Comparison of ENCODE assay signal across 16 cellular contexts in the genomic region with DNA sequence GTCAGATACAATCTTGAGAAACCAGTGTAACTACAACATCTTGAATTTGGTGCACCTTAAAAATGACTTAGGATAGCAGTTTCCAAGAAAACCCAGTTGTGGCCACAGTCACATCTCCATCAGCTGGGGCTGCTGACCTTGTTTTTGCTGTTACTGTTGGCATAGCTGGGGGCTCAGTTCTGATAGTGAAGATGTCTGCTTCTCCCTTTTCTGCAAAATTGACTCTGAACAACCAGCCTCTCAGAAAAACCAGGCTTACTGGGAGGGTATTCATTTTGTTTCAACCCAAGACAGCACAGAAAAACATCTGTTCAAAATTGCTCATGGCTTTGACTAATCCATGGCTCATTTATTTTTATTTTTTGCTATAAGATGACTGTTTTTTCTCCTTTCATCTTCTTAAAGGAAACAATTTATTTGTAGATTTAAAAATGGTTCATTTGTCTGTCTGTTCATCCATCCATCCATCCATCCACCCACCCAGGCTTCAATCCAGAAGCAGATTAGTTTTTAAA. TPM values are rescaled to one million over a fixed set of nuclear protein-coding genes. Genes with fewer than 3 reads are reported as not detected.
DNase-seq lines count a peak whose midpoint lies in the region; TF ChIP-seq lines count a peak whose summit lies in the region.
"Had no signal": no experiment of that assay in that cellular context is flagged by ENCODE, and none has a peak within 500 bp of the region (broad histone marks: within the 10 kb centered on the region; RNA-seq: fewer than 3 reads in every experiment).

No MANE protein-coding gene starts in this region.

- H3K9ac ChIP-seq in GM23248: no peak overlapping the region
- H3K9ac ChIP-seq in mesendoderm (ENCODE audit: low read length): no peak overlapping the region

- H3K4me1 ChIP-seq in GM23248 (ENCODE audit: insufficient read depth): peaks cover 40% of the 10 kb centered on the region
- H3K4me1 ChIP-seq in mesendoderm (ENCODE audit: control insufficient read depth, low read depth, low read length): peaks cover 13% of the 10 kb centered on the region
- H3K4me1 ChIP-seq in stomach: peaks cover 0 to 42% (median 33%) of the 10 kb centered on the region in 4 donors

- no peak overlapping the region for H4K5ac ChIP-seq in mesendoderm (ENCODE audit: low read length)

- H3F3A ChIP-seq in GM23248 (ENCODE audit: insufficient read depth): peaks cover 35% of the 10 kb centered on the region

- no peaks in the 10 kb centered on the region for H3K27me3 ChIP-seq in GM23248 (replicated peaks; ENCODE audit: insufficient read depth)
- no peaks in the 10 kb centered on the region for H3K27me3 ChIP-seq in mesendoderm (ENCODE audit: insufficient read depth, low read length, poor library complexity)
- H3K27me3 ChIP-seq in stomach: no peaks in the 10 kb centered on the region

- H3K27ac ChIP-seq in GM23248 (peak overlapping the region; percentile 44), mesendoderm (ENCODE audit: low read depth, low read length) (no peak overlapping the region), stomach (peak overlapping the region; percentile 56 to 84 (median 68))

- no peak for TF ChIP-seq EP300 in stomach (IDR thresholded peaks at IDR 0.05)

- CTCF ChIA-PET in HEK293T (lab: Yijun Ruan, JAX): no interaction called here

- H3K56ac ChIP-seq in mesendoderm (ENCODE audit: low read length): no peak overlapping the region

- no peaks in the 10 kb centered on the region for H3K9me3 ChIP-seq in GM23248 (ENCODE audit: low read depth)
- no peaks in the 10 kb centered on the region for H3K9me3 ChIP-seq in stomach

- H2BK15ac ChIP-seq in mesendoderm (replicated peaks; ENCODE audit: low read depth): peak overlapping the region; percentile 61

- no peak overlapping the region for H2BK5ac ChIP-seq in mesendoderm (ENCODE audit: low read length)

- H4K8ac ChIP-seq in mesendoderm (ENCODE audit: low read depth, low read length): no peak overlapping the region

- no peak overlapping the region for H2AK5ac ChIP-seq in mesendoderm (ENCODE audit: low read length)

- H3K36me3 ChIP-seq in GM23248 (ENCODE audit: low read depth) (no peaks in the 10 kb centered on the region), mesendoderm (ENCODE audit: control insufficient read depth, insufficient read depth, low read length) (no peaks in the 10 kb centered on the region), stomach (no peaks in the 10 kb centered on the region)

- no peaks in the 10 kb centered on the region for H3K9me2 ChIP-seq in GM23248 (ENCODE audit: insufficient read depth)

- POLR2A ChIA-PET in HEK293T (lab: Yijun Ruan, JAX): interaction anchor here (1.6 kb wide), 1 partner anchor 193 kb away, joined by 7 read pairs; no protein-coding TSS in a partner anchor

- H3K4me2 ChIP-seq in GM23248 (ENCODE audit: unreplicated experiment) (no peak overlapping the region), mesendoderm (ENCODE audit: low read length) (no peak overlapping the region)

- H3K18ac ChIP-seq in mesendoderm (ENCODE audit: low read length): no peak overlapping the region

- no peak for TF ChIP-seq POLR2A in stomach (IDR thresholded peaks at IDR 0.05)

- H3K4me3 ChIP-seq in GM23248 (no peak overlapping the region), mesendoderm (ENCODE audit: low read length) (no peak overlapping the region), stomach (no peak overlapping the region)

- no peak overlapping the region for H2BK120ac ChIP-seq in mesendoderm (ENCODE audit: low read depth, low read length)

- intact Hi-C loops in stomach (cut with DNase I; ENCODE audit: low total_unique reads): no loop called here

- H3K79me2 ChIP-seq in GM23248 (ENCODE audit: insufficient read depth) (no peaks in the 10 kb centered on the region), mesendoderm (ENCODE audit: control insufficient read depth, insufficient read depth, low read length) (no peaks in the 10 kb centered on the region)

- no peak overlapping the region for H3K23ac ChIP-seq in mesendoderm (ENCODE audit: low read length)

- TF ChIP-seq CTCF in stomach (IDR thresholded peaks at IDR 0.05): no peak

- no peaks in the 10 kb centered on the region for H4K20me1 ChIP-seq in GM23248 (ENCODE audit: insufficient read depth)

- H3K79me1 ChIP-seq in mesendoderm (ENCODE audit: low read length): no peaks in the 10 kb centered on the region

- in situ Hi-C loops in GM23248 (cut with MboI): no loop called here

- H2AFZ ChIP-seq in GM23248: no peak overlapping the region

- no peak overlapping the region for H3K4ac ChIP-seq in mesendoderm (ENCODE audit: low read depth, low read length)

- DNase-seq in GM23248 (peak; percentile 57), NCI-H69 (lab: John Stamatoyannopoulos, UW) (peak; percentile 60), mesendoderm (no peak), stomach (no peak), HEK293T (ENCODE audit: extremely low spot score) (no peak), DMS 273 (lab: John Stamatoyannopoulos, UW; ENCODE audit: unreplicated experiment) (no peak)
- DNase-seq in stimulated activated CD4-positive, alpha-beta T cell treated with anti-CD3 and anti-CD28 coated beads, Interleukin-15, amount 100 ng/mL, for 24 hours: no peak
- DNase-seq: AML-193, COR-L47, H9, Karpas-422, NCI-H187 treated with DMSO at 0.1 percent for 48 hours, NCI-H526 treated with DMSO at 0.1 percent for 48 hours, SHP77 treated with DMSO at 0.1 percent for 48 hours had no signal

TF ChIP-seq in HEK293T, 16 proteins besides CTCF, POLR2A, EP300 and RAD21:
- TF ChIP-seq FOXK2 (IDR thresholded peaks at IDR 0.05) (no peak), FOXA1 (IDR thresholded peaks at IDR 0.05) (no peak), SP1 (IDR thresholded peaks at IDR 0.05) (no peak), LEF1 (IDR thresholded peaks at IDR 0.05; ENCODE audit: borderline replicate concordance) (no peak)

RNA-seq across cellular contexts. Expression of a gene that starts 53.1 kb away (rescaled TPM):
- not detected in 2 replicates for total RNA-seq in GM23248 (2014; rRNA removed; shearing (Covaris generic))
- 0.11 and 0.46 TPM in 2 replicates for polyA plus RNA-seq in GM23248 (2016; fragmentation: Nextera tagmentation; extraction: Ambion mirVana)
- polyA plus RNA-seq in mesendoderm (2013, experiment 1 of 2): 35.4 TPM
- 35.7 TPM for polyA plus RNA-seq in mesendoderm (2013, experiment 2 of 2)
- total RNA-seq in stomach: 1 to 10 TPM in 4 of 5 donors, not detected in 1; 1.2 to 6.4 (median 4.9) TPM
- polyA plus RNA-seq in stomach: 1 to 10 TPM in 2 of 3 donors, under 1 TPM in 1; 0.83 to 2.9 (median 1.8) TPM
- total RNA-seq: HT-29 had no signal
- polyA plus RNA-seq: CD14-positive monocyte had no signal

Comparison
In these comparisons a context has a peak if more than half of its experiments do, and no peak if none do; other contexts are left out.
1. DNase-seq: peak in GM23248 (single experiment) and NCI-H69 (single experiment); none in mesendoderm (single experiment), stomach (single experiment), HEK293T (single experiment), stimulated activated CD4-positive, alpha-beta T cell treated with anti-CD3 and anti-CD28 coated beads, Interleukin-15, amount 100 ng/mL, for 24 hours (single experiment) and DMS 273 (single experiment).